ENCODE assay signal across 11 cellular contexts in the genomic region with DNA sequence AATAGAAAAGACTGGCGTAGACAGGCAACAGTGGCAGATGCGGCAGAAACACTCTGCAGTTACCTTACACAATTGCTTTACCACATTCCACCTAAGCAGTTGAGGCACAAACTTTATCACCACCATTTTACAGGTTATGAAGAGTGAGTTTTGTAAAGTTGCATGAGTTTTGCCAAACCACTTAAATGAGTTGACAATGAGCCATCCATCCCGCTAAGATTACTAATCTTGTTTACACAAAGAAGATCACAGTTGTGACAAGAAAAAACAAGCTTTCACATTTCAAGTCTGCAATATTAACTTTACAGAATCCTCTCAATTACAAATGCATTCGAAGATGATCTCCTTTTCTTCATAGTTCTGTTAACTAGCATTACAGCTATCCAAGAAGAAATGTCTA. TPM values are rescaled to one million over a fixed set of nuclear protein-coding genes. Genes with fewer than 3 reads are reported as not detected.
A peak's percentile ranks its signal among the peaks of the same experiment; 100 is the strongest.
DNase-seq lines count a peak whose midpoint lies in the region; ATAC-seq and TF ChIP-seq lines count a peak whose summit lies in the region.
"Had no signal": no experiment of that assay in that cellular context is flagged by ENCODE, and none has a peak within 500 bp of the region (broad histone marks: within the 10 kb centered on the region; RNA-seq: fewer than 3 reads in every experiment).

No MANE protein-coding gene starts in this region.

- DNase-seq in GM23338 (ENCODE audit: low spot score) (no peak), activated B cell treated with CpG ODN at 0.5 μM for 24 hours (no peak), hepatocyte (ENCODE audit: low spot score) (no peak), gastrocnemius medialis (no peak), mucosa of gallbladder (ENCODE audit: low spot score) (no peak), nucleus accumbens (lab: John Stamatoyannopoulos, UW) (no peak)
- DNase-seq: NCI-H1092, T-helper 17 cell had no signal

- H3K27ac Mint-ChIP-seq in GM23338 (no peak overlapping the region), activated B cell treated with CpG ODN at 0.5 μM for 24 hours (no peak overlapping the region)
- H3K27ac Mint-ChIP-seq: T-helper 17 cell had no signal

- H3K79me2 ChIP-seq in GM23338 (replicated peaks; ENCODE audit: insufficient read depth) (no peaks in the 10 kb centered on the region), hepatocyte (peaks cover 19% of the 10 kb centered on the region)

- intact Hi-C loops in activated B cell treated with CpG ODN at 0.5 μM for 24 hours (cut with micrococcal nuclease) = loop anchor here (2.0 to 10.0 kb wide), 2 partner anchors 22 to 514 kb away; no protein-coding TSS in a partner anchor
- intact Hi-C loops in gastrocnemius medialis (cut with DNase I; ENCODE audit: low total_unique reads) = loop anchor here (5.0 to 10.0 kb wide), 3 partner anchors 101 to 984 kb away; a partner anchor contains a TSS

- in situ Hi-C loops in gastrocnemius medialis (cut with MboI; ENCODE audit: low sequenced_read_pairs in 4 of 4) = loop anchor here in 1 of 4 donors (5.0 kb wide), 2 partner anchors 51 to 64 kb away; no protein-coding TSS in a partner anchor

- H3K36me3 Mint-ChIP-seq in GM23338 (ENCODE audit: low read depth) (no peaks in the 10 kb centered on the region; the same call in 2 of the 3 replicates), activated B cell treated with CpG ODN at 0.5 μM for 24 hours (ENCODE audit: low read depth) (no peaks in the 10 kb centered on the region)

- H3K36me3 ChIP-seq in GM23338 (ENCODE audit: insufficient read depth) (no peaks in the 10 kb centered on the region), hepatocyte (replicated peaks; ENCODE audit: insufficient read depth, low read depth) (no peaks in the 10 kb centered on the region), gastrocnemius medialis (no peaks in the 10 kb centered on the region)
- H3K36me3 ChIP-seq: pancreas had no signal

- H3K4me2 ChIP-seq in GM23338 = peak overlapping the region; percentile 96
- peak overlapping the region; percentile 84 for H3K4me2 ChIP-seq in hepatocyte

- no peak overlapping the region for H2AFZ ChIP-seq in GM23338
- no peak overlapping the region for H2AFZ ChIP-seq in hepatocyte

- peaks cover 4% of the 10 kb centered on the region; the same call in 1 of the 2 replicates for H4K20me1 ChIP-seq in GM23338 (replicated peaks; ENCODE audit: insufficient read depth)
- H4K20me1 ChIP-seq in hepatocyte (ENCODE audit: insufficient read depth, poor library complexity, severe bottlenecking) = no peaks in the 10 kb centered on the region

- peaks cover 13% of the 10 kb centered on the region for H3K4me1 Mint-ChIP-seq in GM23338
- H3K4me1 Mint-ChIP-seq in activated B cell treated with CpG ODN at 0.5 μM for 24 hours = peaks cover 39% of the 10 kb centered on the region

- 72% methylated on average over 4 of the region's 4 CpGs for WGBS in hepatocyte (ENCODE audit: low lambda C conversion rate, missing lambda C conversion rate)

- CTCF ChIA-PET in activated B cell treated with CpG ODN at 0.5 μM for 24 hours (lab: Charles Lee) = no interaction called here

- H3F3A ChIP-seq in GM23338 (replicated peaks; ENCODE audit: low read depth) = peaks cover 7% of the 10 kb centered on the region; the same call in 1 of the 2 replicates

- H3K27me3 Mint-ChIP-seq in GM23338 (ENCODE audit: insufficient read depth, low read depth, poor library complexity) (peaks cover 20% of the 10 kb centered on the region), activated B cell treated with CpG ODN at 0.5 μM for 24 hours (no peaks in the 10 kb centered on the region)

- no peak overlapping the region for H3K27ac ChIP-seq in GM23338 (ENCODE audit: low read depth)
- H3K27ac ChIP-seq in hepatocyte = no peak overlapping the region
- H3K27ac ChIP-seq in gastrocnemius medialis = peak overlapping the region; percentile 87 to 98 (median 91)

- TF ChIP-seq POLR2A in gastrocnemius medialis (IDR thresholded peaks at IDR 0.05) = no peak

- POLR2A ChIA-PET in activated B cell treated with CpG ODN at 0.5 μM for 24 hours (lab: Charles Lee) = no interaction called here

- H3K9me2 ChIP-seq in GM23338 (ENCODE audit: insufficient read depth) = no peaks in the 10 kb centered on the region
- H3K9me2 ChIP-seq in hepatocyte (replicated peaks; ENCODE audit: insufficient read depth) = no peaks in the 10 kb centered on the region

- H3K4me1 ChIP-seq in GM23338 (ENCODE audit: insufficient read depth) = peaks cover 5% of the 10 kb centered on the region
- H3K4me1 ChIP-seq in hepatocyte (ENCODE audit: insufficient read depth) = no peaks in the 10 kb centered on the region
- H3K4me1 ChIP-seq in gastrocnemius medialis = peaks cover 51 to 64% of the 10 kb centered on the region in 2 donors

- no peaks in the 10 kb centered on the region for H3K9me3 ChIP-seq in hepatocyte (ENCODE audit: low read depth)
- H3K9me3 ChIP-seq in gastrocnemius medialis = no peaks in the 10 kb centered on the region
- H3K9me3 ChIP-seq: pancreas had no signal

- H3K4me3 Mint-ChIP-seq in GM23338 (peak overlapping the region; percentile 81; the same call in 1 of the 3 replicates), activated B cell treated with CpG ODN at 0.5 μM for 24 hours (peak overlapping the region; percentile 86)

- H3K9me3 Mint-ChIP-seq in GM23338 (no peaks in the 10 kb centered on the region; the same call in 2 of the 3 replicates), activated B cell treated with CpG ODN at 0.5 μM for 24 hours (no peaks in the 10 kb centered on the region)

- H3K4me3 ChIP-seq in GM23338 (peak overlapping the region; percentile 80), hepatocyte (peak overlapping the region; percentile 98), gastrocnemius medialis (peak overlapping the region; percentile 72 to 97 (median 76))

- no peak for ATAC-seq in GM23338
- ATAC-seq in activated B cell treated with CpG ODN at 0.5 μM for 24 hours (ENCODE audit: low read depth) = no peak
- no peak for ATAC-seq in gastrocnemius medialis
- no peak for ATAC-seq in HG02610 (IDR thresholded peaks at IDR 0.05; ENCODE audit: unreplicated experiment)
- no peak for ATAC-seq in HG02840 (IDR thresholded peaks at IDR 0.05; ENCODE audit: low FRiP score, unreplicated experiment)
- ATAC-seq: T-helper 17 cell had no signal

- TF ChIP-seq CTCF in GM23338 (conservative IDR thresholded peaks at IDR 0.05; ENCODE audit: low read depth in 2 of 2) (no peak), activated B cell treated with CpG ODN at 0.5 μM for 24 hours (IDR thresholded peaks at IDR 0.05) (no peak), hepatocyte (IDR thresholded peaks at IDR 0.05; ENCODE audit: poor library complexity) (no peak), gastrocnemius medialis (IDR thresholded peaks at IDR 0.05 in 4 of 5, conservative IDR thresholded peaks at IDR 0.05 in 1 of 5) (no peak)

- H3K27me3 ChIP-seq in GM23338 (ENCODE audit: insufficient read depth) = peaks cover 29% of the 10 kb centered on the region
- no peaks in the 10 kb centered on the region for H3K27me3 ChIP-seq in hepatocyte
- no peaks in the 10 kb centered on the region for H3K27me3 ChIP-seq in gastrocnemius medialis
- H3K27me3 ChIP-seq: pancreas had no signal

TF ChIP-seq in GM23338, 12 proteins besides CTCF, POLR2A, EP300 and RAD21 (continues in another document):
- TF ChIP-seq ZNF331 (CRISPR knock-in tag; IDR thresholded peaks at IDR 0.05; ENCODE audit: low read depth) (no peak), EZH2phosphoT487 (IDR thresholded peaks at IDR 0.05; ENCODE audit: unreplicated experiment) (no peak), NANOG (IDR thresholded peaks at IDR 0.05; ENCODE audit: borderline replicate concordance) (no peak), STAT1 (IDR thresholded peaks at IDR 0.05; ENCODE audit: unreplicated experiment) (no peak), POLR2AphosphoS5 (IDR thresholded peaks at IDR 0.05; ENCODE audit: low read depth) (no peak), ZNF114 (CRISPR knock-in tag; IDR thresholded peaks at IDR 0.05) (no peak), JUNB (IDR thresholded peaks at IDR 0.05; ENCODE audit: unreplicated experiment) (no peak), EZH2 (IDR thresholded peaks at IDR 0.05; ENCODE audit: low read depth, unreplicated experiment) (no peak)
- TF ChIP-seq, protein P1, sequence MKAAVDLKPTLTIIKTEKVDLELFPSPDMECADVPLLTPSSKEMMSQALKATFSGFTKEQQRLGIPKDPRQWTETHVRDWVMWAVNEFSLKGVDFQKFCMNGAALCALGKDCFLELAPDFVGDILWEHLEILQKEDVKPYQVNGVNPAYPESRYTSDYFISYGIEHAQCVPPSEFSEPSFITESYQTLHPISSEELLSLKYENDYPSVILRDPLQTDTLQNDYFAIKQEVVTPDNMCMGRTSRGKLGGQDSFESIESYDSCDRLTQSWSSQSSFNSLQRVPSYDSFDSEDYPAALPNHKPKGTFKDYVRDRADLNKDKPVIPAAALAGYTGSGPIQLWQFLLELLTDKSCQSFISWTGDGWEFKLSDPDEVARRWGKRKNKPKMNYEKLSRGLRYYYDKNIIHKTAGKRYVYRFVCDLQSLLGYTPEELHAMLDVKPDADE (IDR thresholded peaks at IDR 0.05) = no peak

RNA-seq across cellular contexts. Expression of a gene that starts 1.8 kb away (rescaled TPM):
- 2.4 and 3.6 TPM in 2 replicates for total RNA-seq in GM23338 (2014; rRNA removed; shearing (Covaris generic))
- polyA plus RNA-seq in GM23338 (2016; fragmentation: Nextera tagmentation; extraction: Ambion mirVana) (1.4 and 1.6 TPM in 2 replicates), hepatocyte (4.0 and 5.7 TPM in 2 replicates)
- total RNA-seq in activated B cell treated with CpG ODN at 0.5 μM for 24 hours (24.2 and 28.0 TPM in 2 replicates), hepatocyte (4.5 and 7.8 TPM in 2 replicates), gastrocnemius medialis (10 to 100 TPM; 17.2 to 51.6 (median 39.5) TPM), mucosa of gallbladder (6.1 TPM)

Comparison
In these comparisons a context has a peak if more than half of its experiments do, and no peak if none do; other contexts are left out.
1. H3K27ac ChIP-seq: peak in gastrocnemius medialis (4 of 4); none in GM23338 (single experiment) and hepatocyte (single experiment).
2. Peak in every context shown above with its lines, with median percentiles within 50 percentile points of each other: H3K4me3 ChIP-seq.